Comparison of ENCODE assay signal across 22 cellular contexts in genomic region chr14:70094106-70094505, GRCh38.
"Had no signal": no experiment of that assay in that cellular context is flagged by ENCODE, and none has a peak within 500 bp of the region (broad histone marks: within the 10 kb centered on the region; RNA-seq: fewer than 3 reads in every experiment).

No MANE protein-coding gene starts in this region.

- H3K36me3 ChIP-seq: esophagus muscularis mucosa, gastroesophageal sphincter, heart left ventricle, left lung, lower lobe of right lung had no signal

- H3K9me3 ChIP-seq: esophagus muscularis mucosa, gastroesophageal sphincter, heart left ventricle, left lung, lower lobe of right lung, mucosa of descending colon had no signal

- DNase-seq: dermis blood vessel endothelial cell; effector CD4-positive, alpha-beta T cell; effector memory CD4-positive, alpha-beta T cell; foreskin keratinocyte; heart left ventricle; immature natural killer cell; left cardiac atrium; left lung; left ventricle myocardium superior; lower lobe of right lung; mesenchymal stem cell; mucosa of descending colon; naive thymus-derived CD4-positive, alpha-beta T cell had no signal

- H3K4me3 ChIP-seq: coronary artery, dorsolateral prefrontal cortex, esophagus muscularis mucosa, gastroesophageal sphincter, heart left ventricle, hepatocyte, left lung, lower lobe of right lung, mucosa of descending colon had no signal

- H3K27ac ChIP-seq: coronary artery, esophagus muscularis mucosa, foreskin keratinocyte, gastroesophageal sphincter, heart left ventricle, hepatocyte, left lung, lower lobe of right lung had no signal

- H3K4me1 ChIP-seq: foreskin keratinocyte had no signal

- ATAC-seq: foreskin keratinocyte; gastroesophageal sphincter; heart left ventricle; left cardiac atrium; left lung; left ventricle myocardium superior; lower lobe of right lung; mucosa of descending colon; naive thymus-derived CD4-positive, alpha-beta T cell had no signal

- H2AFZ ChIP-seq: hepatocyte had no signal

- FAIRE-seq: colon, endothelial cell of umbilical vein, frontal cortex, keratinocyte had no signal

- H3K4me2 ChIP-seq: hepatocyte had no signal

- H3K79me2 ChIP-seq: hepatocyte had no signal
